In genomic region chr1:215267495-215267894, GRCh38 we compare ENCODE assay signal across 27 cellular contexts.
"Had no signal": no experiment of that assay in that cellular context is flagged by ENCODE, and none has a peak within 500 bp of the region (broad histone marks: within the 10 kb centered on the region; RNA-seq: fewer than 3 reads in every experiment).

No MANE protein-coding gene starts in this region.

- DNase-seq: kidney; left colon; left lung; lower lobe of right lung; mammary epithelial cell; mesenchymal stem cell; naive thymus-derived CD8-positive, alpha-beta T cell; nucleus accumbens; pancreas; posterior cingulate gyrus; retina; right cardiac atrium; stimulated activated CD4-positive, alpha-beta T cell treated with anti-CD3 and anti-CD28 coated beads, Interleukin-12 subunit alpha, Interleukin-12 subunit beta, amount 100 ng/mL, for 4 hours; stimulated activated CD4-positive, alpha-beta T cell treated with anti-CD3 and anti-CD28 coated beads, Interleukin-15, amount 100 ng/mL, for 24 hours; stimulated activated CD4-positive, alpha-beta T cell treated with anti-CD3 and anti-CD28 coated beads, Interleukin-2, amount 100 ng/mL, for 24 hours; stimulated activated CD4-positive, alpha-beta T cell treated with anti-CD3 and anti-CD28 coated beads, Interleukin-4, amount 100 ng/mL, for 1 hour; stimulated activated naive B cell treated with anti-CD40 and anti-IgM and Interleukin-4, amounts not matched to agents 10 μg/mL and 1 μg/mL and 100 μg/mL, for 72 hours; stimulated activated naive CD8-positive, alpha-beta T cell treated with anti-CD3 and anti-CD28 coated beads, Interleukin-15, Interleukin-2, amounts not matched to agents 100 U/mL and 50 U/mL, for 24 hours; stomach; testis; thyroid gland; transverse colon; upper lobe of left lung had no signal

- H3K27me3 ChIP-seq: left lung, pancreas, stomach, testis, thyroid gland, transverse colon, upper lobe of left lung, vagina had no signal

- H3K9me3 ChIP-seq: left lung, lower lobe of right lung, pancreas, prostate gland, stomach, testis, thyroid gland, transverse colon, upper lobe of left lung, vagina had no signal

- H3K36me3 ChIP-seq: left lung, lower lobe of right lung, pancreas, prostate gland, stomach, thyroid gland, transverse colon, upper lobe of left lung, vagina had no signal

- H3K4me1 ChIP-seq: left lung, lower lobe of right lung, pancreas, prostate gland, testis, thyroid gland, transverse colon, upper lobe of left lung, vagina had no signal

- H3K4me3 ChIP-seq: left lung, lower lobe of right lung, pancreas, prostate gland, skin epidermis, stomach, testis, thyroid gland, transverse colon, upper lobe of left lung, vagina had no signal

- ATAC-seq: left colon; left lung; lower lobe of right lung; naive thymus-derived CD8-positive, alpha-beta T cell; pancreas; right cardiac atrium; sciatic nerve; stimulated activated naive B cell treated with anti-CD40 and anti-IgM and Interleukin-4, amounts not matched to agents 10 μg/mL and 1 μg/mL and 100 μg/mL, for 72 hours; stimulated activated naive CD8-positive, alpha-beta T cell treated with anti-CD3 and anti-CD28 coated beads, Interleukin-15, Interleukin-2, amounts not matched to agents 100 U/mL and 50 U/mL, for 24 hours had no signal
